In the genomic region with DNA sequence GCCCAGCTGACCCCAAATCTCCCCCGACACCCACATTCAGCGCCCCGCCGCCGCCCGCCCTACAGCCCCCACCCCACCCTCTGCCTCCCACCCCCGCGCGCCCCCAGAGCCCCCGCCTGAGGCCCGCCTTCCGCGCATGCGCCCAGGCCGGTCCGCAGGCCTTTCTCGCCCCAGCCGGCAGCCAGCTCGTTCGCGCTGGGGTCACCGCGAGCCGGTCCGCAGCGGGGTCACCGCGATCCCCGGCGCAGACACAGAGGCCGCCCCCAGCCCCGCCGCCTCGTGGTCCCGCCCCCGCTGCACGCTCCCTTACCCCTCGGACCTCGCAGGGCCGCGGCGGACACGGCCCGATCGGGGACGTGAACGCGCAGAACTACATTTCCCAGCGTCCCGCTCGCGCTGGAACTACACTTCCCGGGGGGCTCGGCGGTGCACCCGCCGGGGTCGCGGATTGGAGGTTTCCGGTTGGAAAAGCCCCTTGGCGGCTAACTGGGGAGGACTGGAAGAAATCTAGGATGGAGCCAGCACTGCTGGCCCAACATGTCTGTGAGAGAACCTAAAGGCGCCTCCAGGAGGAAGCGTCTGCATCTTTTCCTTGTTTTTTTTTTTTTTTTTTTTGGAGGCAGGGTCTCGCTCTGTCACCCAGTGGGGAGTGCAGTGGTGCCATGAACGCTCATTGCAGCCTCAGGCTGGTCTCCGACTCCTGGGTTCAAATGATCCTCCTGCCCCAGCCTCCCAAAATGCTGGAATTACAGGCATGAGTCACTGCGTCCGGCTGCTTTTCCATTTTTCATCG, we compare ENCODE assay signal across 1 cellular context.
A peak's percentile ranks its signal among the peaks of the same experiment; 100 is the strongest.
TF ChIP-seq lines count a peak whose summit lies in the region.

A gene (minus strand): TSS at position 374 of the 793 bp plus-strand sequence. CDS start 10,671 bp downstream, outside the sequence.

TF ChIP-seq in H1, 55 proteins besides CTCF, POLR2A, EP300 and RAD21:
- TF ChIP-seq BCL11A (IDR thresholded peaks at IDR 0.05; ENCODE audit: low read depth in 2 of 2, low read length in 2 of 2) (no peak), RBBP5 (IDR thresholded peaks at IDR 0.05; ENCODE audit: borderline replicate concordance, low read depth, low read length) (0 out of 2 replicates have a peak, but pooled peaks have one; percentile 47), TBP (IDR thresholded peaks at IDR 0.05; ENCODE audit: low read depth, low read length) (0 out of 2 replicates have a peak, but pooled peaks have one; percentile 31), SRF (IDR thresholded peaks at IDR 0.05; ENCODE audit: low read depth, low read length) (no peak), TAF1 (IDR thresholded peaks at IDR 0.05; ENCODE audit: low read depth, low read length) (peak; percentile 70), SIN3A (conservative IDR thresholded peaks at IDR 0.05 in 1 of 2, IDR thresholded peaks at IDR 0.05 in 1 of 2; ENCODE audit: low read depth in 1 of 2, low read length in 2 of 2) (peak in 1 of 2 experiments; percentile 63; a peak in 1 of 4 replicates), SIX5 (IDR thresholded peaks at IDR 0.05; ENCODE audit: low read depth, low read length) (peak; percentile 93), NRF1 (IDR thresholded peaks at IDR 0.05; ENCODE audit: low read depth, low read length) (peak; percentile 29; the same call in 1 of the 2 replicates), CREB1 (IDR thresholded peaks at IDR 0.05) (peak; percentile 68; the same call in 1 of the 2 replicates), KDM1A (IDR thresholded peaks at IDR 0.05; ENCODE audit: borderline replicate concordance, low read length) (no peak; the same call in 1 of the 2 replicates), ASH2L (IDR thresholded peaks at IDR 0.05; ENCODE audit: low read length) (peak; percentile 52), KDM4A (IDR thresholded peaks at IDR 0.05; ENCODE audit: low read depth, low read length, severe bottlenecking) (peak; percentile 46), SUZ12 (IDR thresholded peaks at IDR 0.05; ENCODE audit: low read length) (no peak), EGR1 (IDR thresholded peaks at IDR 0.05; ENCODE audit: borderline replicate concordance, low read depth, low read length) (0 out of 2 replicates have a peak, but pooled peaks have one; percentile 6), POLR2AphosphoS5 (IDR thresholded peaks at IDR 0.05; ENCODE audit: low read depth, low read length) (peak; percentile 27; the same call in 1 of the 2 replicates), PHF8 (conservative IDR thresholded peaks at IDR 0.05; ENCODE audit: low read depth, low read length) (peak; percentile 69), YY1 (IDR thresholded peaks at IDR 0.05; ENCODE audit: low read depth, low read length) (peak; percentile 47; the same call in 1 of the 2 replicates), TAF7 (optimal IDR thresholded peaks at IDR 0.05; ENCODE audit: borderline replicate concordance, low read depth, low read length) (peak; percentile 45), SP1 (IDR thresholded peaks at IDR 0.05; ENCODE audit: low read depth, low read length) (0 out of 2 replicates have a peak, but pooled peaks have one; percentile 18), POU5F1 (IDR thresholded peaks at IDR 0.05; ENCODE audit: low read depth, low read length) (no peak), CHD2 (IDR thresholded peaks at IDR 0.05; ENCODE audit: low read length) (peak; percentile 56; the same call in 1 of the 2 replicates)
- TF ChIP-seq, protein P1, sequence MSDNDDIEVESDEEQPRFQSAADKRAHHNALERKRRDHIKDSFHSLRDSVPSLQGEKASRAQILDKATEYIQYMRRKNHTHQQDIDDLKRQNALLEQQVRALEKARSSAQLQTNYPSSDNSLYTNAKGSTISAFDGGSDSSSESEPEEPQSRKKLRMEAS (IDR thresholded peaks at IDR 0.05): peak; percentile 76
